ENCODE assay signal across 1 cellular context in the genomic region with DNA sequence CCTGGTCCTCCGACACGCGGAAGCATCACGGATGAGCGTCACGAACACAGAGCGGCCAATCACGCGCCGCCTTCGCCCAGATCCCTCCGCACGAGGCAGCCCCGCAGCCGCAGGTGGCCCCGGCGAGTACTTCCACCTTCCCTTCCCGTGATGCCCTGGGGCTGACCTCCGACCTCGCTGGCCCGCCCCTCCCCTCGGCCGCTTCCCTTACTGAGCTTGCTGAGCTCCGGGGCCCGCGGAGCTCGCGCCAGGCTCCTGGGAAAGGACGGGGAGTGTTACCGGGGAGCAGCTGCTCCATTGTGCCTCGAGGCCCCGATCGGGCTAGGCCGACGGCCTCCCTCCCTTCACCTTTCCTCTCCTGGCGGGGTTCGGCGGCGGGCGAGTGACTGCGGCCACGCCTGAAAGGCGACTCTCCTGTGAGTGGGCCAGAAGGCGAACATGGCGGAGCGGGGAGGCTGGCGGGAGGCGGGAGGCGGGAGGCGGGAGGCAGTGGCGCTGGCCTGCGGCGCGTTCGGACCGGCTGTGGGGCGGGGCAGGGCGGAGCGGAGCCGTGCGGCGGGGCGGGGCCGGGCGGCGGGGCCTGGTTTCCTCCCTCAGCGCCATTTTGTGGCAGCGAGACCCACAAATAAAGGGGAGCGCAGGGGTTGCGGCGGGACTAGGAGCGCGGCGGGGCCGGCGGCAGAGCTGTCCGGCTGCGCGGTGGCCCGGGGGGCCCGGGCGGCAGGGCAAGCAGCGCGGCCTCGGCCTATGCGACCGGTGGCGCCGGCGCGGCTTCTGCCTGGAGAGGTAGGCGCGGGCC.
TF ChIP-seq lines count a peak whose summit lies in the region.

A gene (plus strand): TSS at position 589 of the 799 bp plus-strand sequence. CDS start 8,760 bp downstream, outside the sequence.

TF ChIP-seq in HepG2, 621 proteins besides CTCF, POLR2A, EP300 and RAD21 (continued from another document and continues in another):
- TF ChIP-seq, protein P1, sequence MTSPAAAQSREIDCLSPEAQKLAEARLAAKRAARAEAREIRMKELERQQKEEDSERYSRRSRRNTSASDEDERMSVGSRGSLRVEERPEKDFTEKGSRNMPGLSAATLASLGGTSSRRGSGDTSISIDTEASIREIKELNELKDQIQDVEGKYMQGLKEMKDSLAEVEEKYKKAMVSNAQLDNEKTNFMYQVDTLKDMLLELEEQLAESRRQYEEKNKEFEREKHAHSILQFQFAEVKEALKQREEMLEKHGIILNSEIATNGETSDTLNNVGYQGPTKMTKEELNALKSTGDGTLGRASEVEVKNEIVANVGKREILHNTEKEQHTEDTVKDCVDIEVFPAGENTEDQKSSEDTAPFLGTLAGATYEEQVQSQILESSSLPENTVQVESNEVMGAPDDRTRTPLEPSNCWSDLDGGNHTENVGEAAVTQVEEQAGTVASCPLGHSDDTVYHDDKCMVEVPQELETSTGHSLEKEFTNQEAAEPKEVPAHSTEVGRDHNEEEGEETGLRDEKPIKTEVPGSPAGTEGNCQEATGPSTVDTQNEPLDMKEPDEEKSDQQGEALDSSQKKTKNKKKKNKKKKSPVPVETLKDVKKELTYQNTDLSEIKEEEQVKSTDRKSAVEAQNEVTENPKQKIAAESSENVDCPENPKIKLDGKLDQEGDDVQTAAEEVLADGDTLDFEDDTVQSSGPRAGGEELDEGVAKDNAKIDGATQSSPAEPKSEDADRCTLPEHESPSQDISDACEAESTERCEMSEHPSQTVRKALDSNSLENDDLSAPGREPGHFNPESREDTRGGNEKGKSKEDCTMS (CRISPR knock-in tag; conservative IDR thresholded peaks at IDR 0.05), result no peak; the same call in 1 of the 2 replicates
- TF ChIP-seq MIXL1 (CRISPR knock-in tag; IDR thresholded peaks at IDR 0.05) (peak; percentile 98), KDM5B (CRISPR knock-in tag; IDR thresholded peaks at IDR 0.05; ENCODE audit: borderline replicate concordance) (peak; percentile 98; the same call in 1 of the 2 replicates), ZNF264 (CRISPR knock-in tag; IDR thresholded peaks at IDR 0.05) (peak; percentile 94), SP2 (CRISPR knock-in tag; IDR thresholded peaks at IDR 0.05) (peak; percentile 83), TAF1 (CRISPR knock-in tag; IDR thresholded peaks at IDR 0.05) (peak; percentile 97), KDM3A (CRISPR knock-in tag; IDR thresholded peaks at IDR 0.05; ENCODE audit: low read depth) (peak; percentile 99), SYNCRIP (IDR thresholded peaks at IDR 0.05; ENCODE audit: insufficient read depth, low read depth, low read length) (no peak), CREB1 (IDR thresholded peaks at IDR 0.05) (peak; percentile 94), CREB1 (CRISPR knock-in tag; IDR thresholded peaks at IDR 0.05) (peak; percentile 81), RXRA (CRISPR knock-in tag; IDR thresholded peaks at IDR 0.05) (peak; percentile 97), RFX1 (IDR thresholded peaks at IDR 0.05) (no peak), SRSF1 (optimal IDR thresholded peaks at IDR 0.05; ENCODE audit: low read depth, low read length) (peak; percentile 98), HNF4G (IDR thresholded peaks at IDR 0.05; ENCODE audit: borderline replicate concordance, low read depth, low read length) (peak; percentile 53; the same call in 1 of the 2 replicates), HNF4G (CRISPR knock-in tag; IDR thresholded peaks at IDR 0.05; ENCODE audit: borderline replicate concordance, low read depth) (peak; percentile 83), ZSCAN22 (CRISPR knock-in tag; IDR thresholded peaks at IDR 0.05) (peak; percentile 80; the same call in 1 of the 2 replicates), ZFY (CRISPR knock-in tag; IDR thresholded peaks at IDR 0.05) (peak; percentile 94), ZBTB7B (CRISPR knock-in tag; IDR thresholded peaks at IDR 0.05) (peak; percentile 86), TARDBP (CRISPR knock-in tag; IDR thresholded peaks at IDR 0.05) (peak; percentile 97), CEBPG (CRISPR knock-in tag; IDR thresholded peaks at IDR 0.05) (peak; percentile 35; the same call in 1 of the 2 replicates), GZF1 (CRISPR knock-in tag; IDR thresholded peaks at IDR 0.05) (peak; percentile 92), ZNF550 (CRISPR knock-in tag; IDR thresholded peaks at IDR 0.05; ENCODE audit: borderline replicate concordance) (peak; percentile 79; the same call in 1 of the 2 replicates)
- TF ChIP-seq, protein P2, sequence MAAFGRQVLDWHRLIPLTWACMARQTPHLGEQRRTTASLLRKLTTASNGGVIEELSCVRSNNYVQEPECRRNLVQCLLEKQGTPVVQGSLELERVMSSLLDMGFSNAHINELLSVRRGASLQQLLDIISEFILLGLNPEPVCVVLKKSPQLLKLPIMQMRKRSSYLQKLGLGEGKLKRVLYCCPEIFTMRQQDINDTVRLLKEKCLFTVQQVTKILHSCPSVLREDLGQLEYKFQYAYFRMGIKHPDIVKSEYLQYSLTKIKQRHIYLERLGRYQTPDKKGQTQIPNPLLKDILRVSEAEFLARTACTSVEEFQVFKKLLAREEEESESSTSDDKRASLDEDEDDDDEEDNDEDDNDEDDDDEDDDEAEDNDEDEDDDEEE (CRISPR knock-in tag; IDR thresholded peaks at IDR 0.05), result peak; percentile 95
- TF ChIP-seq, protein P3, sequence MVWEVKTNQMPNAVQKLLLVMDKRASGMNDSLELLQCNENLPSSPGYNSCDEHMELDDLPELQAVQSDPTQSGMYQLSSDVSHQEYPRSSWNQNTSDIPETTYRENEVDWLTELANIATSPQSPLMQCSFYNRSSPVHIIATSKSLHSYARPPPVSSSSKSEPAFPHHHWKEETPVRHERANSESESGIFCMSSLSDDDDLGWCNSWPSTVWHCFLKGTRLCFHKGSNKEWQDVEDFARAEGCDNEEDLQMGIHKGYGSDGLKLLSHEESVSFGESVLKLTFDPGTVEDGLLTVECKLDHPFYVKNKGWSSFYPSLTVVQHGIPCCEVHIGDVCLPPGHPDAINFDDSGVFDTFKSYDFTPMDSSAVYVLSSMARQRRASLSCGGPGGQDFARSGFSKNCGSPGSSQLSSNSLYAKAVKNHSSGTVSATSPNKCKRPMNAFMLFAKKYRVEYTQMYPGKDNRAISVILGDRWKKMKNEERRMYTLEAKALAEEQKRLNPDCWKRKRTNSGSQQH (CRISPR knock-in tag; IDR thresholded peaks at IDR 0.05; ENCODE audit: low read depth), result peak; percentile 99
- TF ChIP-seq, protein P4, sequence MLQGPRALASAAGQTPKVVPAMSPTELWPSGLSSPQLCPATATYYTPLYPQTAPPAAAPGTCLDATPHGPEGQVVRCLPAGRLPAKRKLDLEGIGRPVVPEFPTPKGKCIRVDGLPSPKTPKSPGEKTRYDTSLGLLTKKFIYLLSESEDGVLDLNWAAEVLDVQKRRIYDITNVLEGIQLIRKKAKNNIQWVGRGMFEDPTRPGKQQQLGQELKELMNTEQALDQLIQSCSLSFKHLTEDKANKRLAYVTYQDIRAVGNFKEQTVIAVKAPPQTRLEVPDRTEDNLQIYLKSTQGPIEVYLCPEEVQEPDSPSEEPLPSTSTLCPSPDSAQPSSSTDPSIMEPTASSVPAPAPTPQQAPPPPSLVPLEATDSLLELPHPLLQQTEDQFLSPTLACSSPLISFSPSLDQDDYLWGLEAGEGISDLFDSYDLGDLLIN (CRISPR knock-in tag; IDR thresholded peaks at IDR 0.05; ENCODE audit: borderline replicate concordance), result peak; percentile 96
- TF ChIP-seq, protein P5, sequence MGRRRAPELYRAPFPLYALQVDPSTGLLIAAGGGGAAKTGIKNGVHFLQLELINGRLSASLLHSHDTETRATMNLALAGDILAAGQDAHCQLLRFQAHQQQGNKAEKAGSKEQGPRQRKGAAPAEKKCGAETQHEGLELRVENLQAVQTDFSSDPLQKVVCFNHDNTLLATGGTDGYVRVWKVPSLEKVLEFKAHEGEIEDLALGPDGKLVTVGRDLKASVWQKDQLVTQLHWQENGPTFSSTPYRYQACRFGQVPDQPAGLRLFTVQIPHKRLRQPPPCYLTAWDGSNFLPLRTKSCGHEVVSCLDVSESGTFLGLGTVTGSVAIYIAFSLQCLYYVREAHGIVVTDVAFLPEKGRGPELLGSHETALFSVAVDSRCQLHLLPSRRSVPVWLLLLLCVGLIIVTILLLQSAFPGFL (CRISPR knock-in tag; IDR thresholded peaks at IDR 0.05), result peak; percentile 2; the same call in 1 of the 2 replicates
- TF ChIP-seq, protein P6, sequence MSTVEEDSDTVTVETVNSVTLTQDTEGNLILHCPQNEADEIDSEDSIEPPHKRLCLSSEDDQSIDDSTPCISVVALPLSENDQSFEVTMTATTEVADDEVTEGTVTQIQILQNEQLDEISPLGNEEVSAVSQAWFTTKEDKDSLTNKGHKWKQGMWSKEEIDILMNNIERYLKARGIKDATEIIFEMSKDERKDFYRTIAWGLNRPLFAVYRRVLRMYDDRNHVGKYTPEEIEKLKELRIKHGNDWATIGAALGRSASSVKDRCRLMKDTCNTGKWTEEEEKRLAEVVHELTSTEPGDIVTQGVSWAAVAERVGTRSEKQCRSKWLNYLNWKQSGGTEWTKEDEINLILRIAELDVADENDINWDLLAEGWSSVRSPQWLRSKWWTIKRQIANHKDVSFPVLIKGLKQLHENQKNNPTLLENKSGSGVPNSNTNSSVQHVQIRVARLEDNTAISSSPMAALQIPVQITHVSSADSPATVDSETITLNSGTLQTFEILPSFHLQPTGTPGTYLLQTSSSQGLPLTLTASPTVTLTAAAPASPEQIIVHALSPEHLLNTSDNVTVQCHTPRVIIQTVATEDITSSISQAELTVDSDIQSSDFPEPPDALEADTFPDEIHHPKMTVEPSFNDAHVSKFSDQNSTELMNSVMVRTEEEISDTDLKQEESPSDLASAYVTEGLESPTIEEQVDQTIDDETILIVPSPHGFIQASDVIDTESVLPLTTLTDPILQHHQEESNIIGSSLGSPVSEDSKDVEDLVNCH (CRISPR knock-in tag; IDR thresholded peaks at IDR 0.05), result peak; percentile 29; the same call in 1 of the 2 replicates
- TF ChIP-seq, protein P7, sequence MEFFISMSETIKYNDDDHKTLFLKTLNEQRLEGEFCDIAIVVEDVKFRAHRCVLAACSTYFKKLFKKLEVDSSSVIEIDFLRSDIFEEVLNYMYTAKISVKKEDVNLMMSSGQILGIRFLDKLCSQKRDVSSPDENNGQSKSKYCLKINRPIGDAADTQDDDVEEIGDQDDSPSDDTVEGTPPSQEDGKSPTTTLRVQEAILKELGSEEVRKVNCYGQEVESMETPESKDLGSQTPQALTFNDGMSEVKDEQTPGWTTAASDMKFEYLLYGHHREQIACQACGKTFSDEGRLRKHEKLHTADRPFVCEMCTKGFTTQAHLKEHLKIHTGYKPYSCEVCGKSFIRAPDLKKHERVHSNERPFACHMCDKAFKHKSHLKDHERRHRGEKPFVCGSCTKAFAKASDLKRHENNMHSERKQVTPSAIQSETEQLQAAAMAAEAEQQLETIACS (CRISPR knock-in tag; IDR thresholded peaks at IDR 0.05), result peak; percentile 61; the same call in 1 of the 2 replicates
- TF ChIP-seq, protein P8, sequence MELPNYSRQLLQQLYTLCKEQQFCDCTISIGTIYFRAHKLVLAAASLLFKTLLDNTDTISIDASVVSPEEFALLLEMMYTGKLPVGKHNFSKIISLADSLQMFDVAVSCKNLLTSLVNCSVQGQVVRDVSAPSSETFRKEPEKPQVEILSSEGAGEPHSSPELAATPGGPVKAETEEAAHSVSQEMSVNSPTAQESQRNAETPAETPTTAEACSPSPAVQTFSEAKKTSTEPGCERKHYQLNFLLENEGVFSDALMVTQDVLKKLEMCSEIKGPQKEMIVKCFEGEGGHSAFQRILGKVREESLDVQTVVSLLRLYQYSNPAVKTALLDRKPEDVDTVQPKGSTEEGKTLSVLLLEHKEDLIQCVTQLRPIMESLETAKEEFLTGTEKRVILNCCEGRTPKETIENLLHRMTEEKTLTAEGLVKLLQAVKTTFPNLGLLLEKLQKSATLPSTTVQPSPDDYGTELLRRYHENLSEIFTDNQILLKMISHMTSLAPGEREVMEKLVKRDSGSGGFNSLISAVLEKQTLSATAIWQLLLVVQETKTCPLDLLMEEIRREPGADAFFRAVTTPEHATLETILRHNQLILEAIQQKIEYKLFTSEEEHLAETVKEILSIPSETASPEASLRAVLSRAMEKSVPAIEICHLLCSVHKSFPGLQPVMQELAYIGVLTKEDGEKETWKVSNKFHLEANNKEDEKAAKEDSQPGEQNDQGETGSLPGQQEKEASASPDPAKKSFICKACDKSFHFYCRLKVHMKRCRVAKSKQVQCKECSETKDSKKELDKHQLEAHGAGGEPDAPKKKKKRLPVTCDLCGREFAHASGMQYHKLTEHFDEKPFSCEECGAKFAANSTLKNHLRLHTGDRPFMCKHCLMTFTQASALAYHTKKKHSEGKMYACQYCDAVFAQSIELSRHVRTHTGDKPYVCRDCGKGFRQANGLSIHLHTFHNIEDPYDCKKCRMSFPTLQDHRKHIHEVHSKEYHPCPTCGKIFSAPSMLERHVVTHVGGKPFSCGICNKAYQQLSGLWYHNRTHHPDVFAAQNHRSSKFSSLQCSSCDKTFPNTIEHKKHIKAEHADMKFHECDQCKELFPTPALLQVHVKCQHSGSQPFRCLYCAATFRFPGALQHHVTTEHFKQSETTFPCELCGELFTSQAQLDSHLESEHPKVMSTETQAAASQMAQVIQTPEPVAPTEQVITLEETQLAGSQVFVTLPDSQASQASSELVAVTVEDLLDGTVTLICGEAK (IDR thresholded peaks at IDR 0.05), result no peak
- TF ChIP-seq, protein P8 (CRISPR knock-in tag; IDR thresholded peaks at IDR 0.05), result peak; percentile 97; the same call in 1 of the 2 replicates
- TF ChIP-seq, protein P9, sequence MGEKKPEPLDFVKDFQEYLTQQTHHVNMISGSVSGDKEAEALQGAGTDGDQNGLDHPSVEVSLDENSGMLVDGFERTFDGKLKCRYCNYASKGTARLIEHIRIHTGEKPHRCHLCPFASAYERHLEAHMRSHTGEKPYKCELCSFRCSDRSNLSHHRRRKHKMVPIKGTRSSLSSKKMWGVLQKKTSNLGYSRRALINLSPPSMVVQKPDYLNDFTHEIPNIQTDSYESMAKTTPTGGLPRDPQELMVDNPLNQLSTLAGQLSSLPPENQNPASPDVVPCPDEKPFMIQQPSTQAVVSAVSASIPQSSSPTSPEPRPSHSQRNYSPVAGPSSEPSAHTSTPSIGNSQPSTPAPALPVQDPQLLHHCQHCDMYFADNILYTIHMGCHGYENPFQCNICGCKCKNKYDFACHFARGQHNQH (CRISPR knock-in tag; IDR thresholded peaks at IDR 0.05), result peak; percentile 98
